Comparison of ENCODE assay signal across 8 cellular contexts in the genomic region with DNA sequence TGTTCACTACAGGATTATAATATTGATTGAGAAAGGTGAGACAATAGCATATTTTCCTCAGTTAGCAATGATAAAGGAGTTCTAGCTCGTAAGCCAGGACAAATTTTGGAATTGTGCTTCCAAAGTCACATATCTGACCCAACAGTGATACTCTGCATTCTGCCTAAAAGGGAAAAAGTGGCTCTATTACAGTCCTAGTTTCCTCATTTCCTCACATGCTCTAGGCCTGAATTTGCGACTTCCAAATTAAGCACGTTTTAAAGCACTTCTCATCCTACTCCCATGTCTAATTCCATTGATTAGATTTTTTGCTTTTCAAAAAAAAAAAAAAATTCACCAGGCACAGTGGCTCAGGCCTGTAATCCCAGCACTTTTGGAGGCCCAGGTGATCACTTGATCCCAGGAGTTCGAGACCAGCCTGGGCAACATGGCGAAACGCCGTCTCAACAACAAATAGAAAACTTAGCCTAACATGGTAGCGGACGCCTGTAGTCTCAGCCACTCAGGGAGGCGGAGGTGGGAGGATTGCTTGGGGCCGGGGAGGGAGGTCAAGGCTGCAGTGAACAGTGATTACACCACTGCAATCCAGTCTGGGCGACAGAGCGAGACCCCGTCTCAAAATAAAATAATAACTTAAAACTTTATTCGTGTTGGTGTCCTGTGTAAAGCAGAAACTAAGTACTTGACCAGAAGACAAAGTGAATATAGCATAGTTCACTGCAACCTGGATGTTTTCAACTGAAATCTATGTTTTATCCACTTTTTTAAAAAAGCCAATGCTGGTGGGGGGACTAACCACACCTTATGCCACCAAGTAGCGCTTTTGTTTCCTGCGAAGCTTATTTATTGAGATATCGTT. TPM values are rescaled to one million over a fixed set of nuclear protein-coding genes. Genes with fewer than 3 reads are reported as not detected.
DNase-seq lines count a peak whose midpoint lies in the region; ATAC-seq, FAIRE-seq and TF ChIP-seq lines count a peak whose summit lies in the region.

No MANE protein-coding gene starts in this region.

- H3K9me3 ChIP-seq in HUES64 (ENCODE audit: insufficient read depth, low read depth, low read length) (peaks cover 7% of the 10 kb centered on the region; the same call in 1 of the 2 replicates), astrocyte (ENCODE audit: insufficient read depth, low read depth, low read length) (no peaks in the 10 kb centered on the region), lung (ENCODE audit: control insufficient read depth in 2 of 2, insufficient read depth in 1 of 2, low read length in 1 of 2) (no peaks in the 10 kb centered on the region)

- H3K27ac ChIP-seq in HUES64 (ENCODE audit: low read depth, low read length) = peak overlapping the region; percentile 100
- H3K27ac ChIP-seq in astrocyte (ENCODE audit: low read depth, low read length) = peak overlapping the region; percentile 95
- H3K27ac ChIP-seq in lung (ENCODE audit: low read depth in 1 of 2, low read length in 1 of 2) = peak overlapping the region in 1 of 2 donors; percentile 59

- H3K9ac ChIP-seq in HUES64 (ENCODE audit: low read depth, low read length) (peak overlapping the region; percentile 92), astrocyte (ENCODE audit: low read length) (peak overlapping the region; percentile 99)

- no peaks in the 10 kb centered on the region for H3K27me3 Mint-ChIP-seq in astrocyte (ENCODE audit: low read depth, unreplicated experiment)

- peak overlapping the region; percentile 99 for H2AFZ ChIP-seq in astrocyte (ENCODE audit: low read depth, low read length)

- H4K20me1 ChIP-seq in astrocyte (ENCODE audit: insufficient read depth, low read length) = peaks cover 31% of the 10 kb centered on the region

- H3K4me1 ChIP-seq in HUES64 (ENCODE audit: insufficient read depth, low read length) (peaks cover 6% of the 10 kb centered on the region; the same call in 1 of the 2 replicates), astrocyte (ENCODE audit: insufficient read depth, low read length) (no peaks in the 10 kb centered on the region), lung (ENCODE audit: control insufficient read depth in 2 of 2, insufficient read depth in 2 of 2, low read length in 2 of 2) (peaks cover 3 to 9% of the 10 kb centered on the region in 2 donors)

- H3K36me3 ChIP-seq in HUES64 (ENCODE audit: insufficient read depth, low read length) (peaks cover 15% of the 10 kb centered on the region), astrocyte (ENCODE audit: insufficient read depth, low read length) (no peaks in the 10 kb centered on the region), lung (ENCODE audit: control insufficient read depth in 2 of 2, insufficient read depth in 2 of 2, low read length in 2 of 2) (no peaks in the 10 kb centered on the region)

- peaks cover 12% of the 10 kb centered on the region for H3K4me1 Mint-ChIP-seq in astrocyte (ENCODE audit: low read depth, unreplicated experiment)

- TF ChIP-seq CTCF in astrocyte (IDR thresholded peaks at IDR 0.05; ENCODE audit: insufficient read depth, low read depth, low read length) = no peak
- no peak for TF ChIP-seq CTCF in lung (IDR thresholded peaks at IDR 0.05; ENCODE audit: control extremely low read depth, extremely low read depth)

- peaks cover under 1% of the 10 kb centered on the region for H3K36me3 Mint-ChIP-seq in astrocyte (ENCODE audit: low read depth, unreplicated experiment)

- H3K27ac Mint-ChIP-seq in astrocyte (ENCODE audit: unreplicated experiment) = peak overlapping the region; percentile 97

- peak; percentile 3 for DNase-seq in COR-L47 (lab: John Stamatoyannopoulos, UW)
- no peak for DNase-seq in astrocyte (ENCODE audit: low read depth)
- no peak for DNase-seq in lung (ENCODE audit: low spot score)
- DNase-seq in stimulated activated CD4-positive, alpha-beta T cell treated with anti-CD3 and anti-CD28 coated beads, Interleukin-12 subunit alpha, Interleukin-12 subunit beta, amount 100 ng/mL, for 4 hours = no peak
- no peak for DNase-seq in NCI-H1436 treated with DMSO at 0.1 percent for 48 hours (lab: John Stamatoyannopoulos, UW)
- no peak for DNase-seq in sciatic nerve (ENCODE audit: low spot score)

- no peaks in the 10 kb centered on the region for H3K27me3 ChIP-seq in HUES64 (ENCODE audit: insufficient read depth, low read length)
- no peaks in the 10 kb centered on the region for H3K27me3 ChIP-seq in astrocyte (ENCODE audit: insufficient read depth, low read length)
- H3K27me3 ChIP-seq in lung (ENCODE audit: control insufficient read depth, insufficient read depth) = no peaks in the 10 kb centered on the region

- peak overlapping the region; percentile 100 for H3K4me3 Mint-ChIP-seq in astrocyte (ENCODE audit: unreplicated experiment)

- no peak for FAIRE-seq in astrocyte (lab: Jason Lieb, UNC)

- whole genome bisulfite sequencing in HUES64 = 51% methylated on average over 14 of the region's 18 CpGs
- WGBS in lung, 2 donors = 60 to 64% methylated on average over 18 of the region's 18 CpGs

- H3K79me2 ChIP-seq in astrocyte (ENCODE audit: insufficient read depth, low read length) = peaks cover 59% of the 10 kb centered on the region

- ATAC-seq in lung (ENCODE audit: insufficient read depth, low FRiP score) (no peak), sciatic nerve (no peak), GM21717 (IDR thresholded peaks at IDR 0.05; ENCODE audit: unreplicated experiment) (no peak)

- intact Hi-C loops in sciatic nerve (cut with DNase I) = no loop called here

- no peaks in the 10 kb centered on the region for H3K9me3 Mint-ChIP-seq in astrocyte (ENCODE audit: unreplicated experiment)

- H3K4me3 ChIP-seq in HUES64 (ENCODE audit: low read length) (peak overlapping the region; percentile 94), astrocyte (ENCODE audit: insufficient read depth, low read depth, low read length) (peak overlapping the region; percentile 84), lung (peak overlapping the region; percentile 13)

- H3K4me2 ChIP-seq in astrocyte (ENCODE audit: low read length) = peak overlapping the region; percentile 89

RNA-seq across cellular contexts. Expression of a gene that starts 1.5 kb away (rescaled TPM):
- polyA plus RNA-seq in HUES64 (2013, experiment 1 of 2) = 18.6 TPM
- 22.2 TPM for polyA plus RNA-seq in HUES64 (2013, experiment 2 of 2)
- total RNA-seq in astrocyte = 17.5 and 18.6 TPM in 2 replicates
- 10 to 100 TPM; 12.3 to 28.2 TPM for total RNA-seq in lung
- 10 to 100 TPM in 1 of 2 donors, 1 to 10 TPM in 1; 7.7 to 13.1 TPM for polyA plus RNA-seq in lung
- total RNA-seq in sciatic nerve = 17.0 TPM

RNA-seq across cellular contexts. Expression of a gene that starts 13.2 kb away (rescaled TPM):
- polyA plus RNA-seq in HUES64 (2013, experiment 1 of 2) = 212 TPM
- polyA plus RNA-seq in HUES64 (2013, experiment 2 of 2) = 219 TPM
- total RNA-seq in astrocyte (51.4 and 60.6 TPM in 2 replicates), lung (10 to 100 TPM; 13.7 to 37.0 TPM), sciatic nerve (28.2 TPM)
- 10 to 100 TPM; 19.2 to 24.1 TPM for polyA plus RNA-seq in lung

Comparison
In these comparisons a context has a peak if more than half of its experiments do, and no peak if none do; other contexts are left out.
1. H3K4me3 ChIP-seq: peak in every context shown above with its lines; median percentile 94 in HUES64; 84 in astrocyte; 13 in lung.